ENCODE assay signal across 26 cellular contexts in genomic region chr3:195754141-195754540, GRCh38. TPM values are rescaled to one million over a fixed set of nuclear protein-coding genes. Genes with fewer than 3 reads are reported as not detected.
A peak's percentile ranks its signal among the peaks of the same experiment; 100 is the strongest.
DNase-seq lines count a peak whose midpoint lies in the region; ATAC-seq and TF ChIP-seq lines count a peak whose summit lies in the region.
"Had no signal": no experiment of that assay in that cellular context is flagged by ENCODE, and none has a peak within 500 bp of the region (broad histone marks: within the 10 kb centered on the region; RNA-seq: fewer than 3 reads in every experiment).

No MANE protein-coding gene starts in this region.

- intact Hi-C loops in natural killer cell (cut with micrococcal nuclease) = no loop called here
- intact Hi-C loops in lower lobe of right lung (cut with DNase I) = no loop called here
- intact Hi-C loops in aorta (cut with DNase I) = no loop called here

- no peak overlapping the region for H3K27ac ChIP-seq in OCI-LY3 (ENCODE audit: low read length)
- H3K27ac ChIP-seq in lower lobe of right lung = no peak overlapping the region
- H3K27ac ChIP-seq in aorta (ENCODE audit: low read depth in 1 of 2, low read length in 2 of 2) = no peak overlapping the region
- H3K27ac ChIP-seq: PC-9 had no signal

- H3K4me3 Mint-ChIP-seq in natural killer cell = peak overlapping the region; percentile 29
- H3K4me3 Mint-ChIP-seq in natural killer cell treated with Interleukin-12 subunit alpha and Interleukin-12 subunit beta and Interleukin-15 and Interleukin-18, amount 100 ng/mL, for 72 hours = no peak overlapping the region
- H3K4me3 Mint-ChIP-seq: B cell; CD4-positive, CD25-positive, alpha-beta regulatory T cell had no signal

- H3K4me3 ChIP-seq in OCI-LY3 (ENCODE audit: low read length) = no peak overlapping the region
- H3K4me3 ChIP-seq in lower lobe of right lung = no peak overlapping the region
- no peak overlapping the region for H3K4me3 ChIP-seq in aorta (ENCODE audit: low read length in 2 of 2)
- H3K4me3 ChIP-seq: PC-9 had no signal

- peaks cover 53 to 59% of the 10 kb centered on the region in 2 donors for H3K4me1 Mint-ChIP-seq in natural killer cell
- peaks cover 23 to 46% of the 10 kb centered on the region in 2 donors for H3K4me1 Mint-ChIP-seq in natural killer cell treated with Interleukin-12 subunit alpha and Interleukin-12 subunit beta and Interleukin-15 and Interleukin-18, amount 100 ng/mL, for 72 hours (ENCODE audit: low read depth in 2 of 2)
- H3K4me1 Mint-ChIP-seq: B cell had no signal

- no peak for DNase-seq in natural killer cell
- DNase-seq in natural killer cell treated with Interleukin-12 subunit alpha and Interleukin-12 subunit beta and Interleukin-15 and Interleukin-18, amount 100 ng/mL, for 72 hours (ENCODE audit: low spot score) = no peak
- DNase-seq in lower lobe of right lung = peak; percentile 46
- DNase-seq in aorta = peak; percentile 35 to 62
- no peak for DNase-seq in NCI-H774 (lab: John Stamatoyannopoulos, UW)
- no peak for DNase-seq in amniotic stem cell (lab: John Stamatoyannopoulos, UW)
- no peak for DNase-seq in inferior parietal cortex (ENCODE audit: extremely low spot score)
- DNase-seq: CD4-positive, CD25-positive, alpha-beta regulatory T cell; DMS153; DND-41; Kasumi-1; NCI-H1092 treated with DMSO at 0.1 percent for 48 hours; NCI-H1436; NCI-H187; NCI-H2081 treated with DMSO at 0.1 percent for 48 hours; NCI-H345; NCI-H748 treated with DMSO at 0.1 percent for 48 hours; NK-92 treated with Interleukin-12 subunit alpha and Interleukin-12 subunit beta, amount 100 ng/mL, for 24 hours; PC-9; SHP77 treated with DMSO at 0.1 percent for 48 hours had no signal

- H3K36me3 Mint-ChIP-seq in natural killer cell = no peaks in the 10 kb centered on the region
- no peaks in the 10 kb centered on the region for H3K36me3 Mint-ChIP-seq in natural killer cell treated with Interleukin-12 subunit alpha and Interleukin-12 subunit beta and Interleukin-15 and Interleukin-18, amount 100 ng/mL, for 72 hours
- H3K36me3 Mint-ChIP-seq: CD4-positive, CD25-positive, alpha-beta regulatory T cell had no signal

- H3K4me1 ChIP-seq in OCI-LY3 (ENCODE audit: low read length) (peaks cover 10% of the 10 kb centered on the region), lower lobe of right lung (peaks cover 8% of the 10 kb centered on the region), aorta (ENCODE audit: control insufficient read depth in 1 of 2, insufficient read depth in 2 of 2, low read length in 2 of 2) (no peaks in the 10 kb centered on the region)

- ATAC-seq in natural killer cell = no peak
- ATAC-seq in natural killer cell treated with Interleukin-12 subunit alpha and Interleukin-12 subunit beta and Interleukin-15 and Interleukin-18, amount 100 ng/mL, for 72 hours = no peak
- ATAC-seq in lower lobe of right lung = no peak
- ATAC-seq in aorta (ENCODE audit: low FRiP score) = no peak
- ATAC-seq: HepG2 had no signal

- H3K79me2 ChIP-seq in OCI-LY3 (ENCODE audit: low read length) = no peaks in the 10 kb centered on the region

- no peak for TF ChIP-seq CTCF in natural killer cell (IDR thresholded peaks at IDR 0.05)
- no peak for TF ChIP-seq CTCF in OCI-LY3 (IDR thresholded peaks at IDR 0.05; ENCODE audit: low read depth, low read length)
- no peak for TF ChIP-seq CTCF in lower lobe of right lung (IDR thresholded peaks at IDR 0.05)

- H3K9me3 ChIP-seq in OCI-LY3 (ENCODE audit: insufficient read depth, low read length) (no peaks in the 10 kb centered on the region), lower lobe of right lung (no peaks in the 10 kb centered on the region), aorta (ENCODE audit: control insufficient read depth, low read length) (no peaks in the 10 kb centered on the region)

- no peak overlapping the region for H2AFZ ChIP-seq in OCI-LY3 (ENCODE audit: low read depth, low read length)
- H2AFZ ChIP-seq: PC-9 had no signal

- H3K27me3 Mint-ChIP-seq in natural killer cell (ENCODE audit: low read depth in 2 of 2) = peaks cover 0 to under 1% of the 10 kb centered on the region in 2 donors
- H3K27me3 Mint-ChIP-seq in natural killer cell treated with Interleukin-12 subunit alpha and Interleukin-12 subunit beta and Interleukin-15 and Interleukin-18, amount 100 ng/mL, for 72 hours = peaks cover 2 to 17% of the 10 kb centered on the region in 2 donors

- no peak overlapping the region for H3K27ac Mint-ChIP-seq in natural killer cell
- peak overlapping the region in 1 of 2 donors; percentile 69 for H3K27ac Mint-ChIP-seq in natural killer cell treated with Interleukin-12 subunit alpha and Interleukin-12 subunit beta and Interleukin-15 and Interleukin-18, amount 100 ng/mL, for 72 hours
- H3K27ac Mint-ChIP-seq: B cell had no signal

- H3K36me3 ChIP-seq in OCI-LY3 (replicated peaks; ENCODE audit: low read depth, low read length) = no peaks in the 10 kb centered on the region
- H3K36me3 ChIP-seq in lower lobe of right lung = no peaks in the 10 kb centered on the region
- H3K36me3 ChIP-seq in aorta (ENCODE audit: control insufficient read depth in 1 of 2, insufficient read depth in 2 of 2, low read length in 1 of 2) = no peaks in the 10 kb centered on the region

- H3K27me3 ChIP-seq in OCI-LY3 (ENCODE audit: low read depth, low read length) (peaks cover 5% of the 10 kb centered on the region; the same call in 1 of the 2 replicates), lower lobe of right lung (ENCODE audit: low read depth) (peaks cover 21% of the 10 kb centered on the region), aorta (ENCODE audit: control insufficient read depth in 1 of 2, insufficient read depth in 2 of 2, low read length in 1 of 2) (peaks cover 0 to 2% of the 10 kb centered on the region in 2 donors)

- H4K20me1 ChIP-seq in OCI-LY3 (ENCODE audit: insufficient read depth, low read length) = no peaks in the 10 kb centered on the region

- no peaks in the 10 kb centered on the region for H3K9me3 Mint-ChIP-seq in natural killer cell
- no peaks in the 10 kb centered on the region for H3K9me3 Mint-ChIP-seq in natural killer cell treated with Interleukin-12 subunit alpha and Interleukin-12 subunit beta and Interleukin-15 and Interleukin-18, amount 100 ng/mL, for 72 hours
- H3K9me3 Mint-ChIP-seq: CD4-positive, CD25-positive, alpha-beta regulatory T cell had no signal

- 93 to 94% methylated on average over 19 of the region's 19 CpGs for whole genome bisulfite sequencing in aorta, 2 donors

- no peak overlapping the region for H3K9ac ChIP-seq in OCI-LY3 (ENCODE audit: low read length)

- peak overlapping the region; percentile 48 for H3K4me2 ChIP-seq in OCI-LY3 (ENCODE audit: low read length)
- H3K4me2 ChIP-seq: PC-9 had no signal

RNA-seq across cellular contexts. Expression of gene MUC20, which starts 33.4 kb away (rescaled TPM):
- total RNA-seq in natural killer cell = 10 to 100 TPM in 1 of 3 donors, 1 to 10 TPM in 2; 4.1 to 11.4 (median 5.9) TPM
- 1 to 10 TPM; 2.4 to 3.5 TPM for total RNA-seq in natural killer cell treated with Interleukin-12 subunit alpha and Interleukin-12 subunit beta and Interleukin-15 and Interleukin-18, amount 100 ng/mL, for 72 hours
- total RNA-seq in lower lobe of right lung = 14.3 TPM
- 10 to 100 TPM in 1 of 2 donors, 1 to 10 TPM in 1; 4.5 to 17.8 TPM for total RNA-seq in aorta
- 10 to 100 TPM in 1 of 2 donors, 1 to 10 TPM in 1; 2.9 to 17.7 TPM for polyA plus RNA-seq in aorta
- total RNA-seq: HT1080, RPMI7951 had no signal

RNA-seq across cellular contexts. Expression of gene MUC4, which starts 57.6 kb away (rescaled TPM):
- total RNA-seq in natural killer cell (1 to 10 TPM in 1 of 3 donors, under 1 TPM in 2; 0.05 to 1.7 (median 0.38) TPM), lower lobe of right lung (7.9 TPM), aorta (under 1 TPM in 1 of 2 donors, not detected in 1; 0.06 TPM)
- total RNA-seq in natural killer cell treated with Interleukin-12 subunit alpha and Interleukin-12 subunit beta and Interleukin-15 and Interleukin-18, amount 100 ng/mL, for 72 hours = under 1 TPM; 0.19 to 0.28 TPM
- under 1 TPM; 0.08 to 0.25 TPM for polyA plus RNA-seq in aorta
- total RNA-seq: CD4-positive, CD25-positive, alpha-beta regulatory T cell; H4; HepG2; RPMI7951 had no signal
- polyA plus RNA-seq: CD4-positive, CD25-positive, alpha-beta regulatory T cell; HepG2 had no signal

Comparison
In these comparisons a context has a peak if more than half of its experiments do, and no peak if none do; other contexts are left out.
1. DNase-seq: peak in lower lobe of right lung (single experiment) and aorta (2 of 2); none in natural killer cell (single experiment), natural killer cell treated with Interleukin-12 subunit alpha and Interleukin-12 subunit beta and Interleukin-15 and Interleukin-18, amount 100 ng/mL, for 72 hours (single experiment), NCI-H774 (single experiment), amniotic stem cell (single experiment) and inferior parietal cortex (single experiment).